Comparison of ENCODE assay signal across 10 cellular contexts in genomic region chr6:106637051-106637717, GRCh38. TPM values are rescaled to one million over a fixed set of nuclear protein-coding genes. Genes with fewer than 3 reads are reported as not detected.
DNase-seq lines count a peak whose midpoint lies in the region; ATAC-seq lines count a peak whose summit lies in the region.
"Had no signal": no experiment of that assay in that cellular context is flagged by ENCODE, and none has a peak within 500 bp of the region (broad histone marks: within the 10 kb centered on the region; RNA-seq: fewer than 3 reads in every experiment).

No MANE protein-coding gene starts in this region.

- peak overlapping the region; percentile 54; the same call in 1 of the 2 replicates for H3K4me3 ChIP-seq in GM08714 (ENCODE audit: low read length)

- no peak for DNase-seq in activated naive CD8-positive, alpha-beta T cell treated with anti-CD3 and anti-CD28 coated beads, Interleukin-2, amount 10 ng/mL, durations not matched to agents 7 days and 5 days
- no peak for DNase-seq in DMS53 (lab: John Stamatoyannopoulos, UW)
- no peak for DNase-seq in superior temporal gyrus (ENCODE audit: extremely low spot score)
- DNase-seq in activated CD4-positive, CD25-positive, alpha-beta regulatory T cell treated with anti-CD3 and anti-CD28 coated beads, Interleukin-2, amount 50 U/mL, for 72 hours, result no peak
- no peak for DNase-seq in NCI-H1694 treated with DMSO at 0.1 percent for 48 hours (lab: John Stamatoyannopoulos, UW)
- DNase-seq: foreskin keratinocyte, NCI-H345 had no signal

- H3K4me1 Mint-ChIP-seq in activated naive CD8-positive, alpha-beta T cell treated with anti-CD3 and anti-CD28 coated beads, Interleukin-2, amount 10 ng/mL, durations not matched to agents 7 days and 5 days, result peaks cover 21% of the 10 kb centered on the region

- ATAC-seq in GM19397 (IDR thresholded peaks at IDR 0.05; ENCODE audit: unreplicated experiment), result peak; percentile 21
- peak; percentile 29 for ATAC-seq in HG03025 (IDR thresholded peaks at IDR 0.05; ENCODE audit: low FRiP score, unreplicated experiment)
- no peak for ATAC-seq in activated naive CD8-positive, alpha-beta T cell treated with anti-CD3 and anti-CD28 coated beads, Interleukin-2, amount 10 ng/mL, durations not matched to agents 7 days and 5 days (ENCODE audit: low read depth)
- ATAC-seq: foreskin keratinocyte had no signal

- peaks cover 23% of the 10 kb centered on the region for H3K36me3 Mint-ChIP-seq in activated naive CD8-positive, alpha-beta T cell treated with anti-CD3 and anti-CD28 coated beads, Interleukin-2, amount 10 ng/mL, durations not matched to agents 7 days and 5 days

- H3K4me3 Mint-ChIP-seq in activated naive CD8-positive, alpha-beta T cell treated with anti-CD3 and anti-CD28 coated beads, Interleukin-2, amount 10 ng/mL, durations not matched to agents 7 days and 5 days, result no peak overlapping the region

- peak overlapping the region; percentile 15 for H3K27ac Mint-ChIP-seq in activated naive CD8-positive, alpha-beta T cell treated with anti-CD3 and anti-CD28 coated beads, Interleukin-2, amount 10 ng/mL, durations not matched to agents 7 days and 5 days

- H3K9me3 Mint-ChIP-seq in activated naive CD8-positive, alpha-beta T cell treated with anti-CD3 and anti-CD28 coated beads, Interleukin-2, amount 10 ng/mL, durations not matched to agents 7 days and 5 days, result no peaks in the 10 kb centered on the region

- no peaks in the 10 kb centered on the region for H3K27me3 Mint-ChIP-seq in activated naive CD8-positive, alpha-beta T cell treated with anti-CD3 and anti-CD28 coated beads, Interleukin-2, amount 10 ng/mL, durations not matched to agents 7 days and 5 days

- POLR2A ChIA-PET in activated naive CD8-positive, alpha-beta T cell treated with anti-CD3 and anti-CD28 coated beads, Interleukin-2, amount 10 ng/mL, durations not matched to agents 7 days and 5 days (lab: Charles Lee), result no interaction called here

RNA-seq across cellular contexts. Expression of gene QRSL1, which starts 7.8 kb away (rescaled TPM):
- 10 to 100 TPM; 12.1 to 12.7 TPM for total RNA-seq in activated naive CD8-positive, alpha-beta T cell treated with anti-CD3 and anti-CD28 coated beads, Interleukin-2, amount 10 ng/mL, durations not matched to agents 7 days and 5 days

RNA-seq across cellular contexts. Expression of gene RTN4IP1, which starts 7.9 kb away (rescaled TPM):
- total RNA-seq in activated naive CD8-positive, alpha-beta T cell treated with anti-CD3 and anti-CD28 coated beads, Interleukin-2, amount 10 ng/mL, durations not matched to agents 7 days and 5 days, result 1 to 10 TPM; 7.8 to 8.0 TPM
